Comparison of ENCODE assay signal across 10 cellular contexts in the genomic region with DNA sequence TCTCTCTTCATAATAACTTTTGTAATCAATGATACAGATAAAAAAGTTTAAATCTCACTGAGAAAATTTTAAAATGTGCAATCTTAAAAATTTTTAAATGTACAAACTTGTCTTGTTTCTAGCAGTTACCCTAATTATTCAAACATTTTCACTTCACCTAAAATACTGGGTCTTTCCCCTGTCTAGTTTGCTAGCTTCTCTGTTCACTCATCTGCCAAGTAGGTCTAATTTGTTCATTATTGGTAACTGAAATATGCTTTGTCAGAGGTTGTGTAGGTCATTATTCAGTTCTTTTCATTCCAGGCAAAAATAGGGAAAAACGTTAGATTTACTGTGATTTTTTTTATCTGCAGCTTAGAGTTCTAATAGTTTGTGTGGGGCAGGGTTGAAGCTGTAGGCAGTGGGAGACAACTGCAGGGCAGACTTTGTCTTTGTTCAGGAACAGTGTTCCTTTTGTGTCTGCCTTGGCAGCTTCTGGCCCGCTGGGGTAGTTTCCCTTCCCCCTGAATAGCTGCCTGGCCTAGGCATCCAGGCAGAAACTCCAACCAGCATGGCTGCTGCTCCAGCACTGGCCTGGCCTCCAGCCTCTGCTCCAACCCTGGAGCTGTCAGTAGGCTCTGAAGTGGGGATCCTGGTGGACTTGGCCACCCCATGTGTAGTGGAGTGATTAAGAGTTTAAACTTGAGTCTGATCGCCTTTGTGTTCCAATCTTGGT. TPM values are rescaled to one million over a fixed set of nuclear protein-coding genes. Genes with fewer than 3 reads are reported as not detected.
A peak's percentile ranks its signal among the peaks of the same experiment; 100 is the strongest.
DNase-seq lines count a peak whose midpoint lies in the region; ATAC-seq, FAIRE-seq and TF ChIP-seq lines count a peak whose summit lies in the region.
"Had no signal": no experiment of that assay in that cellular context is flagged by ENCODE, and none has a peak within 500 bp of the region (broad histone marks: within the 10 kb centered on the region; RNA-seq: fewer than 3 reads in every experiment).

No MANE protein-coding gene starts in this region.

- peak overlapping the region; percentile 53 for H3K27ac Mint-ChIP-seq in activated B cell treated with CpG ODN at 0.5 μM for 24 hours

- FAIRE-seq in H54 (lab: Jason Lieb, UNC) = peak; percentile 6

- POLR2A ChIA-PET in activated B cell treated with CpG ODN at 0.5 μM for 24 hours (lab: Charles Lee) (interaction anchor here (1.5 kb wide), 1 partner anchor 18 kb away, joined by 7 read pairs; no protein-coding TSS in a partner anchor), GM10248 (lab: Yijun Ruan, JAX) (no interaction called here)

- H3K4me3 Mint-ChIP-seq in activated B cell treated with CpG ODN at 0.5 μM for 24 hours = no peak overlapping the region

- H3K27me3 Mint-ChIP-seq in activated B cell treated with CpG ODN at 0.5 μM for 24 hours = no peaks in the 10 kb centered on the region

- TF ChIP-seq CTCF in activated B cell treated with CpG ODN at 0.5 μM for 24 hours (IDR thresholded peaks at IDR 0.05) = no peak
- no peak for TF ChIP-seq CTCF in GM10248 (IDR thresholded peaks at IDR 0.05; ENCODE audit: control extremely low read depth, extremely low read depth, low read depth, missing control alignments)

- CTCF ChIA-PET in activated B cell treated with CpG ODN at 0.5 μM for 24 hours (lab: Charles Lee) = no interaction called here
- CTCF ChIA-PET in GM10248 (lab: Yijun Ruan, JAX) = interaction anchor here (0.9 to 1.4 kb wide), 2 partner anchors 12 to 17 kb away, joined by 3 to 7 read pairs; no protein-coding TSS in a partner anchor

- no peaks in the 10 kb centered on the region for H3K36me3 Mint-ChIP-seq in activated B cell treated with CpG ODN at 0.5 μM for 24 hours (ENCODE audit: low read depth)

- no peak for TF ChIP-seq POLR2A in H54 (IDR thresholded peaks at IDR 0.05; ENCODE audit: low read depth, low read length)

- H3K9me3 Mint-ChIP-seq in activated B cell treated with CpG ODN at 0.5 μM for 24 hours = no peaks in the 10 kb centered on the region

- peaks cover 49% of the 10 kb centered on the region for H3K4me1 Mint-ChIP-seq in activated B cell treated with CpG ODN at 0.5 μM for 24 hours

- intact Hi-C loops in activated B cell treated with CpG ODN at 0.5 μM for 24 hours (cut with micrococcal nuclease) = no loop called here

- ATAC-seq in activated B cell treated with CpG ODN at 0.5 μM for 24 hours (ENCODE audit: low read depth) = peak; percentile 37

- no peak for DNase-seq in H54 (ENCODE audit: insufficient read length, low spot score)
- DNase-seq in activated B cell treated with CpG ODN at 0.5 μM for 24 hours = no peak
- peak; percentile 48 for DNase-seq in iPS-NIHi11 (ENCODE audit: low spot score)
- peak; percentile 96 for DNase-seq in putamen (ENCODE audit: low spot score)
- DNase-seq in HCEC 1CT = no peak
- DNase-seq in cerebellar nuclear complex (lab: John Stamatoyannopoulos, UW) = no peak
- DNase-seq in activated CD4-positive, alpha-beta T cell treated with anti-CD3 and anti-CD28 coated beads for 4 hours = no peak
- no peak for DNase-seq in GM10248 (ENCODE audit: extremely low spot score)
- DNase-seq: spleen, T1000 had no signal

RNA-seq across cellular contexts. Expression of a gene that starts 48.5 kb away (rescaled TPM):
- 16.8 and 20.8 TPM in 2 replicates for total RNA-seq in activated B cell treated with CpG ODN at 0.5 μM for 24 hours

Comparison
In these comparisons a context has a peak if more than half of its experiments do, and no peak if none do; other contexts are left out.
1. DNase-seq: peak in iPS-NIHi11 (single experiment) and putamen (single experiment); none in H54 (single experiment), activated B cell treated with CpG ODN at 0.5 μM for 24 hours (single experiment), HCEC 1CT (single experiment), cerebellar nuclear complex (0 of 2), activated CD4-positive, alpha-beta T cell treated with anti-CD3 and anti-CD28 coated beads for 4 hours (0 of 2) and GM10248 (single experiment).